1 cellular context compared by ENCODE assay signal in the genomic region with DNA sequence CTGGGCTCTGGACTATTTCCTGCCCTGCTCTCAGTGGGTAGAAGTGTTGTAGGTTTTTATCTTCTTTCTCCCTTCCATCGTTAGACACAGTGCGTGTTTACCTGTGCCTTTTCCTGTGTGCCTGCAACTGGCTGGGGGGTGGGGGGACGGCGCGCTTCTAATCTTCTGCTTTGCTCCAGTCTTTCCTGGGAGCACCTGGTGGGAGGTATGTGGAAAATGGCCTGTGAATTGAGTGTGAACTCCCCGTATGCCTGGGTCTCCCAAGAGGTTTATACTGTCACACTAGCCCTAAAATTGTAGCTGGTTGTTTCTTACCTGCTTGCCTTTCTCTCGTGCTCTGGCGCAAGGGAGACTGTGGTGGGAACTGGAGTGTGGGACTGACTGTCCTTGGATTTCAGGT.
TF ChIP-seq lines count a peak whose summit lies in the region.

No MANE protein-coding gene starts in this region.

TF ChIP-seq in H1, 55 proteins besides CTCF, POLR2A, EP300 and RAD21:
- TF ChIP-seq YY1 (IDR thresholded peaks at IDR 0.05; ENCODE audit: low read depth, low read length) (no peak), HDAC6 (IDR thresholded peaks at IDR 0.05; ENCODE audit: low read depth, low read length) (no peak), TEAD4 (IDR thresholded peaks at IDR 0.05; ENCODE audit: low read depth, low read length) (peak; percentile 49; the same call in 1 of the 2 replicates), TAF7 (optimal IDR thresholded peaks at IDR 0.05; ENCODE audit: borderline replicate concordance, low read depth, low read length) (no peak)
